9 cellular contexts compared by ENCODE assay signal in the genomic region with DNA sequence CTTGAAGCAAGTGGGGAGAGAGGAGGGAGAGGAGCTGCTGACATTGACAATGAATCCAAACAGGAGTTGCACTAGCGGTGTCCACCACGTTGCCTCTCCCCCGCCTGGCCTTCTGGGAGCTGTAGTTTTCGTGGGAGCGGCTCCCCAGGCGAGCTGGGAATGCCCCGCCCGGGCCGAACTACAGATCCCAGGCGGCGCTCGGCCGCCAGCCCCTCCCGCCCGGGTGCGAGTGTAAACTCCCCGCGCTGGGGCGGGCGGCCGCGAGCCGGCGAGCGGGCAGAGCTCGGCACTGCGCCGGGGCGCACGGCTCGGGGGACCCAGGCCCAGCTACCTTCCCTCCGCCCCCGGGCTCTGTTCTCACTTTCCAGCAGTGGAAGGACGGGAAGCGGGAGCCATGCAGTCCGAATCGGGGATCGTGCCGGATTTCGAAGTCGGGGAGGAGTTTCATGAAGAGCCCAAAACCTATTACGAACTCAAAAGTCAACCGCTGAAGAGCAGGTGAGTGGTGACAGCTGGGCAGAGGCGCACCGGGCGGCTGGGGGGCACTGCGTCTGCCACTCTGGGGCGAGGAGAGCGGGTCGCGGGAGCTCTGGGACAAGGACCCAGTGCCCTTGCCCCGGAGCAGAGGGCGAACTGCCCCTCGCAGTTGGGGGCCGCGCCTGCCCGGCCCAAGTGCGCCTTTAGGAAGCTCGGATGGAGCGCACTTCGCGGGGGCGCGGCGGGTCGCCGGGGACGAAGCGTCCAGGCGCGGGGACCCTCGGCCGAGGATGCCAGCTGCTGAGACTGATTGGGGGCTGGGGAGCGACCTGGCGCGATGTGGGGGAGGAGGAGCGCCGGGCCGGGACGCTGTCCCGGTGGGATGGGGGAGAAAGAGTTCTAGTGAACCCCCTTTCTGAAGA. TPM values are rescaled to one million over a fixed set of nuclear protein-coding genes. Genes with fewer than 3 reads are reported as not detected.
DNase-seq lines count a peak whose midpoint lies in the region; ATAC-seq, FAIRE-seq and TF ChIP-seq lines count a peak whose summit lies in the region.
"Had no signal": no experiment of that assay in that cellular context is flagged by ENCODE, and none has a peak within 500 bp of the region (broad histone marks: within the 10 kb centered on the region; RNA-seq: fewer than 3 reads in every experiment).

A gene with protein sequence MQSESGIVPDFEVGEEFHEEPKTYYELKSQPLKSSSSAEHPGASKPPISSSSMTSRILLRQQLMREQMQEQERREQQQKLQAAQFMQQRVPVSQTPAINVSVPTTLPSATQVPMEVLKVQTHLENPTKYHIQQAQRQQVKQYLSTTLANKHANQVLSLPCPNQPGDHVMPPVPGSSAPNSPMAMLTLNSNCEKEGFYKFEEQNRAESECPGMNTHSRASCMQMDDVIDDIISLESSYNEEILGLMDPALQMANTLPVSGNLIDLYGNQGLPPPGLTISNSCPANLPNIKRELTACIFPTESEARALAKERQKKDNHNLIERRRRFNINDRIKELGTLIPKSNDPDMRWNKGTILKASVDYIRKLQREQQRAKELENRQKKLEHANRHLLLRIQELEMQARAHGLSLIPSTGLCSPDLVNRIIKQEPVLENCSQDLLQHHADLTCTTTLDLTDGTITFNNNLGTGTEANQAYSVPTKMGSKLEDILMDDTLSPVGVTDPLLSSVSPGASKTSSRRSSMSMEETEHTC (plus strand): TSS at position 261 of the 899 bp plus-strand sequence. CDS start 134 bp downstream, at position 395.

- H3K36me3 ChIP-seq in HCT116 (ENCODE audit: control insufficient read depth in 1 of 2, insufficient read depth in 2 of 2, low read length in 2 of 2) (no peaks in the 10 kb centered on the region), kidney (ENCODE audit: control insufficient read depth in 1 of 2, insufficient read depth in 2 of 2, low read length in 2 of 2) (no peaks in the 10 kb centered on the region), smooth muscle cell (ENCODE audit: low read depth) (no peaks in the 10 kb centered on the region)

- no TSS peak for BruUV-seq in HCT116 (replicated peaks; lab: Mats Ljungman, UMichigan)

- peaks cover 0 to 18% of the 10 kb centered on the region in 2 experiments; a peak in 2 of 4 replicates for H3K4me1 ChIP-seq in HCT116 (ENCODE audit: control insufficient read depth in 1 of 2, insufficient read depth in 2 of 2, low read length in 2 of 2)
- H3K4me1 ChIP-seq in kidney (ENCODE audit: control insufficient read depth in 1 of 2, insufficient read depth in 1 of 2, low read depth in 1 of 2, low read length in 2 of 2) = peaks cover 0 to 8% of the 10 kb centered on the region in 2 donors
- peaks cover 5% of the 10 kb centered on the region for H3K4me1 ChIP-seq in smooth muscle cell (ENCODE audit: low read depth)

- peak; percentile 97 for ATAC-seq in HCT116

- peak within 1 kb of the TSS; percentile 30; the same call in 1 of the 2 replicates for H3K9ac ChIP-seq in HCT116 (ENCODE audit: low read length)
- peak within 1 kb of the TSS; percentile 75 to 81 for H3K9ac ChIP-seq in kidney (ENCODE audit: low read length in 2 of 2)
- peak within 1 kb of the TSS; percentile 4 for H3K9ac ChIP-seq in smooth muscle cell (ENCODE audit: low read depth)

- POLR2A ChIA-PET in HCT116 (lab: Charles Lee) = interaction anchor here (1.0 kb wide), 1 partner anchor 19 kb away, joined by 4 read pairs; no protein-coding TSS in a partner anchor

- no peak for TF ChIP-seq RAD21 in HCT116 (IDR thresholded peaks at IDR 0.05; ENCODE audit: low read depth)

- TF ChIP-seq CTCF in HCT116 (IDR thresholded peaks at IDR 0.05 in 2 of 3, conservative IDR thresholded peaks at IDR 0.05 in 1 of 3; ENCODE audit: borderline replicate concordance in 1 of 3, insufficient read depth in 1 of 3, low read depth in 2 of 3, low read length in 2 of 3) (no peak), kidney (IDR thresholded peaks at IDR 0.05; ENCODE audit: borderline replicate concordance, extremely low read depth, insufficient read depth) (no peak), smooth muscle cell (IDR thresholded peaks at IDR 0.05; ENCODE audit: borderline replicate concordance, insufficient read depth, poor library complexity, severe bottlenecking) (no peak)

- H3K9me2 ChIP-seq in HCT116 (ENCODE audit: insufficient read depth) = no peaks in the 10 kb centered on the region

- no peaks in the 10 kb centered on the region for H4K20me1 ChIP-seq in HCT116 (ENCODE audit: insufficient read depth)
- H4K20me1 ChIP-seq in smooth muscle cell (ENCODE audit: low read depth) = no peaks in the 10 kb centered on the region

- 1% methylated on average over 61 of the region's 81 CpGs for WGBS in smooth muscle cell (ENCODE audit: low lambda C conversion rate)

- no peaks in the 10 kb centered on the region for H3F3A ChIP-seq in smooth muscle cell (ENCODE audit: low read depth)

- H2AFZ ChIP-seq in HCT116 (ENCODE audit: low read depth, low read length, poor library complexity, severe bottlenecking) = peak within 1 kb of the TSS; percentile 77
- H2AFZ ChIP-seq in smooth muscle cell (ENCODE audit: low read depth) = peak within 1 kb of the TSS; percentile 99

- intact Hi-C loops in HCT116 (cut with micrococcal nuclease) = no loop called here
- intact Hi-C loops in kidney (cut with DNase I) = no loop called here

- peak within 1 kb of the TSS; percentile 58 to 66 for H3K4me3 ChIP-seq in HCT116 (replicated peaks in 1 of 2; ENCODE audit: low read depth in 1 of 2, low read length in 2 of 2)
- H3K4me3 ChIP-seq in kidney (ENCODE audit: low read length in 2 of 2) = peak within 1 kb of the TSS; percentile 88
- H3K4me3 ChIP-seq in smooth muscle cell = peak within 1 kb of the TSS; percentile 97

- DNase-seq in DMS79 treated with DMSO at 0.1 percent for 48 hours (lab: John Stamatoyannopoulos, UW) (peak; percentile 7), DMS79 (lab: John Stamatoyannopoulos, UW) (no peak), HCT116 (ENCODE audit: low read depth, low spot score) (peak; percentile 53), M059J (ENCODE audit: low read depth) (peak; percentile 88), SIG-M5 treated with dmso at 0.1 percent for 504 hours (lab: John Stamatoyannopoulos, UW; ENCODE audit: unreplicated experiment) (peak; percentile 89), kidney (peak; percentile 97), smooth muscle cell (lab: John Stamatoyannopoulos, UW; ENCODE audit: unreplicated experiment) (peak; percentile 71)

- peak within 1 kb of the TSS; percentile 90 for H3K4me2 ChIP-seq in HCT116 (ENCODE audit: low read length)
- peak within 1 kb of the TSS; percentile 95 for H3K4me2 ChIP-seq in smooth muscle cell

- CTCF ChIA-PET in HCT116 (lab: Charles Lee) = no interaction called here

- RAD21 ChIA-PET in HCT116 (lab: Charles Lee; ENCODE audit: low non-redundant PET in 1 of 2, low total read pairs in 2 of 2, uncharacterized antibody in 2 of 2, unreplicated experiment in 2 of 2) = no interaction called here

- no peak for TF ChIP-seq POLR2A in HCT116 (IDR thresholded peaks at IDR 0.05; ENCODE audit: borderline replicate concordance, extremely low read depth, insufficient read depth, insufficient read length)

- no peaks in the 10 kb centered on the region for H3K9me3 ChIP-seq in HCT116 (ENCODE audit: control insufficient read depth in 1 of 2, insufficient read depth in 1 of 2, low read depth in 1 of 2, low read length in 2 of 2)
- H3K9me3 ChIP-seq in kidney (ENCODE audit: control insufficient read depth in 1 of 2, low read length in 2 of 2) = no peaks in the 10 kb centered on the region
- no peaks in the 10 kb centered on the region for H3K9me3 ChIP-seq in smooth muscle cell (replicated peaks; ENCODE audit: low read depth)

- FAIRE-seq in kidney (lab: Jason Lieb, UNC) = no peak
- FAIRE-seq: A204.1 had no signal

- H3K27me3 ChIP-seq in HCT116 (ENCODE audit: insufficient read depth, low read length) = peaks cover 9% of the 10 kb centered on the region; the same call in 1 of the 2 replicates
- peaks cover 32% of the 10 kb centered on the region for H3K27me3 ChIP-seq in smooth muscle cell (ENCODE audit: low read depth)

- H3K27ac ChIP-seq in HCT116 (ENCODE audit: low read depth, low read length) (no peak within 1 kb of the TSS), cingulate gyrus (ENCODE audit: low read depth, low read length) (peak within 1 kb of the TSS; percentile 50), kidney (ENCODE audit: low read depth in 2 of 2, low read length in 2 of 2) (peak within 1 kb of the TSS; percentile 77 to 80), smooth muscle cell (ENCODE audit: low read depth) (no peak within 1 kb of the TSS)

- H3K79me2 ChIP-seq in HCT116 (ENCODE audit: insufficient read depth, low read length) = no peaks in the 10 kb centered on the region
- no peaks in the 10 kb centered on the region for H3K79me2 ChIP-seq in smooth muscle cell (ENCODE audit: low read depth)

TF ChIP-seq in HCT116, 20 proteins besides CTCF, POLR2A, EP300 and RAD21:
- TF ChIP-seq, protein P1, sequence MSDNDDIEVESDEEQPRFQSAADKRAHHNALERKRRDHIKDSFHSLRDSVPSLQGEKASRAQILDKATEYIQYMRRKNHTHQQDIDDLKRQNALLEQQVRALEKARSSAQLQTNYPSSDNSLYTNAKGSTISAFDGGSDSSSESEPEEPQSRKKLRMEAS (IDR thresholded peaks at IDR 0.05) = peak; percentile 52; the same call in 1 of the 2 replicates
- TF ChIP-seq CBX3 (IDR thresholded peaks at IDR 0.05; ENCODE audit: low read depth) = no peak
TF ChIP-seq in HCT116: peak in this region for 1.

RNA-seq across cellular contexts. Expression of the gene that starts here (rescaled TPM):
- 1.9 TPM for total RNA-seq in HCT116 (2021; ENCODE audit: unreplicated experiment)
- 0.66 and 0.70 TPM in 2 replicates for polyA plus RNA-seq in HCT116 (2012)
- total RNA-seq in M059J (2014; rRNA removed; shearing (Covaris generic)) = 6.3 and 11.7 TPM in 2 replicates
- total RNA-seq in kidney = 52.6 TPM
- 14.1 TPM for polyA plus RNA-seq in kidney (ENCODE audit: insufficient read depth, low read depth, low replicate concordance)
- 2.3 and 3.5 TPM in 2 replicates for total RNA-seq in smooth muscle cell
- polyA plus RNA-seq in smooth muscle cell = 3.1 and 3.6 TPM in 2 replicates

Comparison
In these comparisons a context has a peak if more than half of its experiments do, and no peak if none do; other contexts are left out.
1. H3K27ac ChIP-seq: peak in cingulate gyrus (single experiment) and kidney (2 of 2); none in HCT116 (single experiment) and smooth muscle cell (single experiment).
2. H3K9ac ChIP-seq: peak in every context shown above with its lines; median percentile 78 in kidney; 30 in HCT116; 4 in smooth muscle cell.
3. Peak in every context shown above with its lines, with median percentiles within 50 percentile points of each other: H3K4me3 ChIP-seq.